In genomic region chr3:9890249-9891071, GRCh38 we compare ENCODE assay signal across 8 cellular contexts. TPM values are rescaled to one million over a fixed set of nuclear protein-coding genes. Genes with fewer than 3 reads are reported as not detected.
DNase-seq lines count a peak whose midpoint lies in the region; ATAC-seq and TF ChIP-seq lines count a peak whose summit lies in the region.

Gene JAGN1 (plus strand): TSS chr3:9890610. CDS start chr3:9890723, 113 bp downstream.

- H3K4me3 Mint-ChIP-seq in activated T-helper 1 cell treated with anti-CD3 and anti-CD28 coated beads, Interleukin-12 subunit alpha, Interleukin-12 subunit beta, Interleukin-2, Interleukin-4 antibody, amounts not matched to agents 30 ng/mL and 10 ng/mL and 1 ng/mL, durations not matched to agents 14 hours and 24 hours and 36 hours: peak within 1 kb of the TSS; percentile 97
- peak within 1 kb of the TSS; percentile 89 to 100 (median 98) for H3K4me3 Mint-ChIP-seq in naive B cell

- ATAC-seq in GM21576 (IDR thresholded peaks at IDR 0.05; ENCODE audit: unreplicated experiment) (peak; percentile 78), naive B cell (ENCODE audit: low read depth in 2 of 2) (peak; percentile 87 to 89)

- no peaks in the 10 kb centered on the region for H3K9me3 Mint-ChIP-seq in activated T-helper 1 cell treated with anti-CD3 and anti-CD28 coated beads, Interleukin-12 subunit alpha, Interleukin-12 subunit beta, Interleukin-2, Interleukin-4 antibody, amounts not matched to agents 30 ng/mL and 10 ng/mL and 1 ng/mL, durations not matched to agents 14 hours and 24 hours and 36 hours
- H3K9me3 Mint-ChIP-seq in naive B cell: peaks cover 0 to 2% (median 0%) of the 10 kb centered on the region in 7 donors

- H3K27me3 Mint-ChIP-seq in activated T-helper 1 cell treated with anti-CD3 and anti-CD28 coated beads, Interleukin-12 subunit alpha, Interleukin-12 subunit beta, Interleukin-2, Interleukin-4 antibody, amounts not matched to agents 30 ng/mL and 10 ng/mL and 1 ng/mL, durations not matched to agents 14 hours and 24 hours and 36 hours (ENCODE audit: insufficient read depth): no peaks in the 10 kb centered on the region
- H3K27me3 Mint-ChIP-seq in naive B cell: no peaks in the 10 kb centered on the region

- intact Hi-C loops in activated T-helper 1 cell treated with anti-CD3 and anti-CD28 coated beads, Interleukin-12 subunit alpha, Interleukin-12 subunit beta, Interleukin-2, Interleukin-4 antibody, amounts not matched to agents 30 ng/mL and 10 ng/mL and 1 ng/mL, durations not matched to agents 14 hours and 24 hours and 36 hours (cut with micrococcal nuclease): loop anchor here (1.0 to 5.0 kb wide), 17 partner anchors 12 to 928 kb away; partner anchors contain the start of genes BRPF1, FANCD2, IL17RE and MTMR14

- peaks cover 36% of the 10 kb centered on the region for H3K4me1 Mint-ChIP-seq in activated T-helper 1 cell treated with anti-CD3 and anti-CD28 coated beads, Interleukin-12 subunit alpha, Interleukin-12 subunit beta, Interleukin-2, Interleukin-4 antibody, amounts not matched to agents 30 ng/mL and 10 ng/mL and 1 ng/mL, durations not matched to agents 14 hours and 24 hours and 36 hours (ENCODE audit: low read depth)
- H3K4me1 Mint-ChIP-seq in naive B cell: peaks cover 33 to 48% (median 43%) of the 10 kb centered on the region in 3 donors

- H3K27ac Mint-ChIP-seq in activated T-helper 1 cell treated with anti-CD3 and anti-CD28 coated beads, Interleukin-12 subunit alpha, Interleukin-12 subunit beta, Interleukin-2, Interleukin-4 antibody, amounts not matched to agents 30 ng/mL and 10 ng/mL and 1 ng/mL, durations not matched to agents 14 hours and 24 hours and 36 hours: peak within 1 kb of the TSS; percentile 98
- peak within 1 kb of the TSS; percentile 98 to 100 (median 100) for H3K27ac Mint-ChIP-seq in naive B cell

- peak; percentile 78 for DNase-seq in DMS53 (lab: John Stamatoyannopoulos, UW)
- peak; percentile 91 for DNase-seq in RPMI8226
- peak; percentile 82 for DNase-seq in activated T-helper 1 cell treated with anti-CD3 and anti-CD28 coated beads, Interleukin-12 subunit alpha, Interleukin-12 subunit beta, Interleukin-2, Interleukin-4 antibody, amounts not matched to agents 30 ng/mL and 10 ng/mL and 1 ng/mL, durations not matched to agents 14 hours and 24 hours and 36 hours (ENCODE audit: low spot score)
- DNase-seq in fibroblast of gingiva (ENCODE audit: low read depth): peak; percentile 87
- peak; percentile 87 for DNase-seq in naive B cell
- DNase-seq in stimulated activated CD8-positive, alpha-beta memory T cell treated with anti-CD3 and anti-CD28 coated beads, Interleukin-7, amount 100 ng/mL, for 48 hours (ENCODE audit: extremely low read depth in 1 of 2, low read depth in 1 of 2): peak; percentile 74 to 82

- TF ChIP-seq RAD21 in Ishikawa (IDR thresholded peaks at IDR 0.05; ENCODE audit: low read depth): no peak

- H3K36me3 Mint-ChIP-seq in activated T-helper 1 cell treated with anti-CD3 and anti-CD28 coated beads, Interleukin-12 subunit alpha, Interleukin-12 subunit beta, Interleukin-2, Interleukin-4 antibody, amounts not matched to agents 30 ng/mL and 10 ng/mL and 1 ng/mL, durations not matched to agents 14 hours and 24 hours and 36 hours (ENCODE audit: low read depth): peaks cover 36% of the 10 kb centered on the region
- H3K36me3 Mint-ChIP-seq in naive B cell: peaks cover 10 to 12% of the 10 kb centered on the region in 2 donors

- TF ChIP-seq EP300 in Ishikawa (IDR thresholded peaks at IDR 0.05; ENCODE audit: borderline replicate concordance): no peak

TF ChIP-seq in Ishikawa, 13 proteins besides CTCF, POLR2A, EP300 and RAD21:
- TF ChIP-seq YY1 (IDR thresholded peaks at IDR 0.05; ENCODE audit: low read depth) (peak; percentile 51; the same call in 1 of the 2 replicates), NFIC (IDR thresholded peaks at IDR 0.05) (0 out of 2 replicates have a peak, but pooled peaks have one; percentile 33), TEAD4 (IDR thresholded peaks at IDR 0.05) (no peak), CREB1 (IDR thresholded peaks at IDR 0.05; ENCODE audit: low read depth) (no peak; the same call in 1 of the 2 replicates), ZBTB7A (IDR thresholded peaks at IDR 0.05; ENCODE audit: low read depth) (peak; percentile 70), USF1 (IDR thresholded peaks at IDR 0.05) (no peak), TCF12 (IDR thresholded peaks at IDR 0.05; ENCODE audit: low read depth) (peak; percentile 52; the same call in 1 of the 2 replicates), FOXM1 (IDR thresholded peaks at IDR 0.05; ENCODE audit: borderline replicate concordance, low read depth) (no peak), EGR1 (IDR thresholded peaks at IDR 0.05) (peak; percentile 94), CEBPB (IDR thresholded peaks at IDR 0.05) (no peak), REST (IDR thresholded peaks at IDR 0.05; ENCODE audit: low read depth) (no peak), TAF1 (IDR thresholded peaks at IDR 0.05; ENCODE audit: low read depth) (peak; percentile 90)
- TF ChIP-seq, protein P1, sequence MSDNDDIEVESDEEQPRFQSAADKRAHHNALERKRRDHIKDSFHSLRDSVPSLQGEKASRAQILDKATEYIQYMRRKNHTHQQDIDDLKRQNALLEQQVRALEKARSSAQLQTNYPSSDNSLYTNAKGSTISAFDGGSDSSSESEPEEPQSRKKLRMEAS (IDR thresholded peaks at IDR 0.05): peak; percentile 72
TF ChIP-seq in Ishikawa: peak in this region for 7.

RNA-seq across cellular contexts. Expression of gene JAGN1, which starts in this region (rescaled TPM):
- 42.4 and 46.3 TPM in 2 replicates for total RNA-seq in activated T-helper 1 cell treated with anti-CD3 and anti-CD28 coated beads, Interleukin-12 subunit alpha, Interleukin-12 subunit beta, Interleukin-2, Interleukin-4 antibody, amounts not matched to agents 30 ng/mL and 10 ng/mL and 1 ng/mL, durations not matched to agents 14 hours and 24 hours and 36 hours
- polyA plus RNA-seq in naive B cell (ENCODE audit: low read depth in 6 of 6): 10 to 100 TPM; 53.2 to 70.4 (median 59.7) TPM

Comparison
In these comparisons a context has a peak if more than half of its experiments do, and no peak if none do; other contexts are left out.
1. Peak in every context shown above with its lines: DNase-seq and ATAC-seq.